ENCODE assay signal across 15 cellular contexts in the genomic region with DNA sequence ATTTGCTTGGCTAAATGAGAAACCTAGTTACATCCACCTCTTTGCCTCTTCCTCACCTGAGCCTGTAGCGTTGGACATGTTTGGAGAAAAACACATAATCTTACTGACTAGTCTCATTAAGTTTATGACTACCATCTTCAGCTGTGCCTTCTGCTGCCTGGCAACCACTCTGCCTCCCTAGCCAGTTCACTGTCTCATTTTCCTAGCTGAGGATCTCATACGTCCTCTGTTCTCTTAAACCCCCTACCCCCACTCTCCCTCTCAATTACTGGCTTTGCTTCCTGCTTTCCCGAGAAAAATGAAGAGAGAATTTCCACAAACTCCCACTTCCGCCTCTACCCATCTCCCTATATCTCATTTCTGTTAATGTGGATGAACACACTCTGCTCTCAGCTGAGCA.
"Had no signal": no experiment of that assay in that cellular context is flagged by ENCODE, and none has a peak within 500 bp of the region (broad histone marks: within the 10 kb centered on the region; RNA-seq: fewer than 3 reads in every experiment).

No MANE protein-coding gene starts in this region.

- H3K9ac ChIP-seq: neural progenitor cell had no signal

- H3K9me3 ChIP-seq: pancreas, tibial artery, vagina had no signal

- H3K4me2 ChIP-seq: neural progenitor cell had no signal

- H3K4me1 ChIP-seq: neural progenitor cell, pancreas had no signal

- H3K27ac ChIP-seq: epithelial cell of prostate, neural progenitor cell, pancreas, tibial artery, vagina had no signal

- DNase-seq: activated CD4-positive, alpha-beta T cell treated with anti-CD3 and anti-CD28 coated beads, Interleukin-2, amount 50 U/mL, for 4 hours; activated CD4-positive, CD25-positive, alpha-beta regulatory T cell treated with anti-CD3 and anti-CD28 coated beads, Interleukin-2, amount 50 U/mL, for 72 hours; activated CD8-positive, alpha-beta memory T cell treated with anti-CD3 and anti-CD28 coated beads, Interleukin-2, amount 10 ng/mL, durations not matched to agents 7 days and 5 days; activated effector memory CD4-positive, alpha-beta T cell treated with Interleukin-2 at 50 U/mL for 16 hours; activated T-cell treated with anti-CD3 and anti-CD28 coated beads, Interleukin-2, amount 50 U/mL, for 24 hours; central memory CD4-positive, alpha-beta T cell; cortex of kidney; effector CD8-positive, alpha-beta T cell; kidney; pancreas; tibial artery had no signal

- H3K36me3 ChIP-seq: neural progenitor cell, pancreas, tibial artery, vagina had no signal

- ATAC-seq: activated CD8-positive, alpha-beta memory T cell treated with anti-CD3 and anti-CD28 coated beads, Interleukin-2, amount 10 ng/mL, durations not matched to agents 7 days and 5 days had no signal

- H3K4me3 ChIP-seq: hepatocyte, neural progenitor cell, pancreas, tibial artery, vagina had no signal

- H2AFZ ChIP-seq: neural progenitor cell had no signal

- H3K27me3 ChIP-seq: hepatocyte, neural progenitor cell, pancreas, tibial artery, vagina had no signal
